25 cellular contexts compared by ENCODE assay signal in genomic region chr14:97107070-97107469, GRCh38.
DNase-seq lines count a peak whose midpoint lies in the region; ATAC-seq and TF ChIP-seq lines count a peak whose summit lies in the region.
"Had no signal": no experiment of that assay in that cellular context is flagged by ENCODE, and none has a peak within 500 bp of the region (broad histone marks: within the 10 kb centered on the region; RNA-seq: fewer than 3 reads in every experiment).

No MANE protein-coding gene starts in this region.

- no peak for TF ChIP-seq RAD21 in HCT116 (IDR thresholded peaks at IDR 0.05; ENCODE audit: low read depth)

- peak overlapping the region; percentile 19 to 44; a peak in 2 of 4 replicates for H3K4me3 ChIP-seq in HCT116 (replicated peaks in 1 of 2; ENCODE audit: low read depth in 1 of 2, low read length in 2 of 2)
- no peak overlapping the region for H3K4me3 ChIP-seq in foreskin fibroblast (ENCODE audit: low read depth in 1 of 2, low read length in 2 of 2)
- no peak overlapping the region for H3K4me3 ChIP-seq in heart left ventricle
- H3K4me3 ChIP-seq: dorsolateral prefrontal cortex, GM23338, psoas muscle, sigmoid colon, stomach, tibial artery had no signal

- H3K4me2 ChIP-seq in HCT116 (ENCODE audit: low read length): peak overlapping the region; percentile 82
- H3K4me2 ChIP-seq: GM23338 had no signal

- H4K20me1 ChIP-seq in HCT116 (ENCODE audit: insufficient read depth): no peaks in the 10 kb centered on the region

- H3K27ac ChIP-seq in HCT116 (ENCODE audit: low read depth, low read length) (peak overlapping the region; percentile 85), heart left ventricle (no peak overlapping the region)
- H3K27ac ChIP-seq: dorsolateral prefrontal cortex, psoas muscle, sigmoid colon, stomach, tibial artery, VCaP had no signal

- peaks cover 0 to 5% of the 10 kb centered on the region in 2 experiments; a peak in 1 of 4 replicates for H3K36me3 ChIP-seq in HCT116 (ENCODE audit: control insufficient read depth in 1 of 2, insufficient read depth in 2 of 2, low read length in 2 of 2)
- H3K36me3 ChIP-seq in heart left ventricle: no peaks in the 10 kb centered on the region
- H3K36me3 ChIP-seq: sigmoid colon, stomach, tibial artery had no signal

- CTCF ChIA-PET in HCT116 (lab: Charles Lee): interaction anchor here (0.8 to 1.5 kb wide), 3 partner anchors 10 to 73 kb away, joined by 3 to 5 read pairs (median 4); no protein-coding TSS in a partner anchor

- H3K4me1 ChIP-seq in HCT116 (ENCODE audit: control insufficient read depth in 1 of 2, insufficient read depth in 2 of 2, low read length in 2 of 2) (peaks cover 24 to 62% of the 10 kb centered on the region in 2 experiments), heart left ventricle (no peaks in the 10 kb centered on the region)
- H3K4me1 ChIP-seq: psoas muscle, sigmoid colon, stomach, tibial artery had no signal

- H3K9me3 ChIP-seq in HCT116 (ENCODE audit: control insufficient read depth in 1 of 2, insufficient read depth in 1 of 2, low read depth in 1 of 2, low read length in 2 of 2): peaks cover 0 to 15% of the 10 kb centered on the region in 2 experiments; a peak in 1 of 4 replicates
- peaks cover 0 to 11% (median 2%) of the 10 kb centered on the region in 12 donors for H3K9me3 ChIP-seq in heart left ventricle
- H3K9me3 ChIP-seq: psoas muscle had no signal

- intact Hi-C loops in HCT116 (cut with micrococcal nuclease): no loop called here
- intact Hi-C loops in heart left ventricle (cut with DNase I): no loop called here

- ATAC-seq in HCT116 (peak; percentile 80), heart left ventricle (no peak), GM21825 (IDR thresholded peaks at IDR 0.05; ENCODE audit: unreplicated experiment) (no peak), HG03469 (IDR thresholded peaks at IDR 0.05; ENCODE audit: unreplicated experiment) (no peak)
- ATAC-seq: activated CD8-positive, alpha-beta T cell treated with anti-CD3 and anti-CD28 coated beads, Interleukin-2, amount 10 ng/mL, durations not matched to agents 7 days and 5 days; activated naive CD4-positive, alpha-beta T cell treated with anti-CD3 and anti-CD28 coated beads, Interleukin-2, amount 50 U/mL, for 72 hours; GM23338; natural killer cell treated with Interleukin-12 subunit alpha and Interleukin-12 subunit beta and Interleukin-15 and Interleukin-18, amount 100 ng/mL, for 72 hours; psoas muscle had no signal

- BruUV-seq in HCT116 (replicated peaks; lab: Mats Ljungman, UMichigan): no TSS peak

- H3K27me3 ChIP-seq in HCT116 (ENCODE audit: insufficient read depth, low read length) (no peaks in the 10 kb centered on the region), heart left ventricle (peaks cover 0 to 5% (median 0%) of the 10 kb centered on the region in 9 donors)
- H3K27me3 ChIP-seq: tibial artery had no signal

- H3K79me2 ChIP-seq in HCT116 (ENCODE audit: insufficient read depth, low read length): no peaks in the 10 kb centered on the region

- TF ChIP-seq CTCF in HCT116 (IDR thresholded peaks at IDR 0.05 in 2 of 3, conservative IDR thresholded peaks at IDR 0.05 in 1 of 3; ENCODE audit: borderline replicate concordance in 1 of 3, insufficient read depth in 1 of 3, low read depth in 2 of 3, low read length in 2 of 3) (no peak), foreskin fibroblast (IDR thresholded peaks at IDR 0.05; ENCODE audit: low read depth, low read length) (no peak), heart left ventricle (IDR thresholded peaks at IDR 0.05) (no peak)

- RAD21 ChIA-PET in HCT116 (lab: Charles Lee; ENCODE audit: low non-redundant PET in 1 of 2, low total read pairs in 2 of 2, uncharacterized antibody in 2 of 2, unreplicated experiment in 2 of 2): no interaction called here

- H3K9ac ChIP-seq in HCT116 (ENCODE audit: low read length): peak overlapping the region; percentile 77

- POLR2A ChIA-PET in HCT116 (lab: Charles Lee): interaction anchor here (0.9 to 1.7 kb wide), 4 partner anchors 9 to 67 kb away, joined by 3 to 5 read pairs (median 5); no protein-coding TSS in a partner anchor

- DNase-seq in Caki2 (ENCODE audit: low read depth) (peak; percentile 41), HCT116 (ENCODE audit: low read depth, low spot score) (peak; percentile 97), RPMI7951 (ENCODE audit: low read depth) (peak; percentile 99), foreskin fibroblast (peak; percentile 2 to 28), heart left ventricle (no peak), erythroblast (lab: John Stamatoyannopoulos, UW) (no peak)
- DNase-seq: activated CD4-positive, alpha-beta T cell treated with anti-CD3 and anti-CD28 coated beads for 4 hours; activated CD8-positive, alpha-beta T cell treated with anti-CD3 and anti-CD28 coated beads, Interleukin-2, amount 10 ng/mL, durations not matched to agents 7 days and 5 days; dorsolateral prefrontal cortex; KG1; NCI-H2029; OCI-M1; psoas muscle; SHP77 treated with DMSO at 0.1 percent for 48 hours; sigmoid colon; stimulated activated CD4-positive, alpha-beta T cell treated with anti-CD3 and anti-CD28 coated beads, Interleukin-12 subunit alpha, Interleukin-12 subunit beta, amount 100 ng/mL, for 4 hours; stimulated activated CD4-positive, alpha-beta T cell treated with anti-CD3 and anti-CD28 coated beads, Interleukin-2, amount 100 ng/mL, for 48 hours; stomach; tibial artery had no signal

- no peaks in the 10 kb centered on the region for H3K9me2 ChIP-seq in HCT116 (ENCODE audit: insufficient read depth)

- no peak for TF ChIP-seq POLR2A in HCT116 (IDR thresholded peaks at IDR 0.05; ENCODE audit: borderline replicate concordance, extremely low read depth, insufficient read depth, insufficient read length)
- no peak for TF ChIP-seq POLR2A in heart left ventricle (IDR thresholded peaks at IDR 0.05)
- TF ChIP-seq POLR2A in erythroblast (IDR thresholded peaks at IDR 0.05; ENCODE audit: low read length): no peak

- in situ Hi-C loops in Caki2 (cut with HindIII; ENCODE audit: low pct_unique_long_range_greater_than_20kb, low sequenced_read_pairs): no loop called here

- H2AFZ ChIP-seq in HCT116 (ENCODE audit: low read depth, low read length, poor library complexity, severe bottlenecking): no peak overlapping the region

- 85 to 88% (median 87%) methylated on average over 9 of the region's 9 CpGs for WGBS in heart left ventricle, 4 donors

TF ChIP-seq in HCT116, 20 proteins besides CTCF, POLR2A, EP300 and RAD21 (continues in another document):
- TF ChIP-seq CEBPB (IDR thresholded peaks at IDR 0.05; ENCODE audit: low read depth) (no peak), FOSL1 (IDR thresholded peaks at IDR 0.05; ENCODE audit: low read depth) (no peak), ZBTB33 (IDR thresholded peaks at IDR 0.05; ENCODE audit: extremely low read depth, insufficient replicate concordance, low read length) (peak; percentile 70), SRF (IDR thresholded peaks at IDR 0.05; ENCODE audit: low read depth) (no peak), REST (IDR thresholded peaks at IDR 0.05; ENCODE audit: low read depth) (no peak), JUND (IDR thresholded peaks at IDR 0.05) (no peak), CBX3 (IDR thresholded peaks at IDR 0.05; ENCODE audit: low read depth) (no peak), YY1 (IDR thresholded peaks at IDR 0.05; ENCODE audit: extremely low read depth, insufficient replicate concordance, low read depth, low read length) (peak; percentile 55), MAX (IDR thresholded peaks at IDR 0.05) (no peak), SIN3A (IDR thresholded peaks at IDR 0.05; ENCODE audit: low read depth) (no peak), EZH2 (IDR thresholded peaks at IDR 0.05) (no peak), EZH2phosphoT487 (IDR thresholded peaks at IDR 0.05; ENCODE audit: borderline replicate concordance) (no peak), ELF1 (IDR thresholded peaks at IDR 0.05; ENCODE audit: borderline replicate concordance, low read depth) (no peak)

Comparison
In these comparisons a context has a peak if more than half of its experiments do, and no peak if none do; other contexts are left out.
1. DNase-seq: peak in Caki2 (single experiment), HCT116 (single experiment), RPMI7951 (single experiment) and foreskin fibroblast (2 of 2); none in heart left ventricle (0 of 5) and erythroblast (0 of 2).
2. H3K4me3 ChIP-seq: peak in HCT116 (2 of 2); none in foreskin fibroblast (0 of 2) and heart left ventricle (0 of 12).